Comparison of ENCODE assay signal across 1 cellular context in genomic region chr12:105930612-105931011, GRCh38.
TF ChIP-seq lines count a peak whose summit lies in the region.

No MANE protein-coding gene starts in this region.

TF ChIP-seq in WTC11, 78 proteins besides CTCF, POLR2A, EP300 and RAD21 (continued from another document):
- no peak for TF ChIP-seq ZBTB43 (CRISPR knock-in tag; IDR thresholded peaks at IDR 0.05)
- TF ChIP-seq GRHL2 (CRISPR knock-in tag; IDR thresholded peaks at IDR 0.05; ENCODE audit: insufficient replicate concordance, severe bottlenecking) = no peak
- no peak for TF ChIP-seq SP1 (CRISPR knock-in tag; conservative IDR thresholded peaks at IDR 0.05)
- no peak for TF ChIP-seq TEAD4 (CRISPR knock-in tag; IDR thresholded peaks at IDR 0.05)
- no peak for TF ChIP-seq SMAD3 (CRISPR knock-in tag; IDR thresholded peaks at IDR 0.05; ENCODE audit: borderline replicate concordance)
- no peak for TF ChIP-seq CBFB (CRISPR knock-in tag; IDR thresholded peaks at IDR 0.05; ENCODE audit: low read depth)
- TF ChIP-seq ZNF396 (CRISPR knock-in tag; IDR thresholded peaks at IDR 0.05; ENCODE audit: borderline replicate concordance) = no peak
- TF ChIP-seq TP53 (CRISPR knock-in tag; IDR thresholded peaks at IDR 0.05) = no peak
- TF ChIP-seq STAT6 (CRISPR knock-in tag; conservative IDR thresholded peaks at IDR 0.05; ENCODE audit: low read depth) = no peak
